Comparison of ENCODE assay signal across 1 cellular context in genomic region chr9:70601000-70601929, GRCh38.
TF ChIP-seq lines count a peak whose summit lies in the region.

No MANE protein-coding gene starts in this region.

TF ChIP-seq in HEK293, 187 proteins besides CTCF, POLR2A, EP300 and RAD21 (continued from another document and continues in another):
- TF ChIP-seq ZNF555 (tag by site-specific recombination; conservative IDR thresholded peaks at IDR 0.05): no peak
- TF ChIP-seq OVOL3 (tag by site-specific recombination; IDR thresholded peaks at IDR 0.05): no peak
- TF ChIP-seq TCF7L2 (IDR thresholded peaks at IDR 0.05; ENCODE audit: borderline replicate concordance, low read depth, low read length): no peak
- TF ChIP-seq ZNF544 (tag by site-specific recombination; IDR thresholded peaks at IDR 0.05): no peak
- no peak; the same call in 1 of the 2 replicates for TF ChIP-seq KLF10 (tag by site-specific recombination; IDR thresholded peaks at IDR 0.05)
- TF ChIP-seq ZNF530 (tag by site-specific recombination; IDR thresholded peaks at IDR 0.05; ENCODE audit: low read depth): no peak
- no peak for TF ChIP-seq ZNF610 (tag by site-specific recombination; IDR thresholded peaks at IDR 0.05; ENCODE audit: borderline replicate concordance)
- TF ChIP-seq ZNF747 (tag by site-specific recombination; IDR thresholded peaks at IDR 0.05): no peak
- no peak for TF ChIP-seq HOXA7 (CRISPR knock-in tag; IDR thresholded peaks at IDR 0.05; ENCODE audit: borderline replicate concordance)
- no peak for TF ChIP-seq GLI4 (tag by site-specific recombination; IDR thresholded peaks at IDR 0.05)
- TF ChIP-seq, protein P1, sequence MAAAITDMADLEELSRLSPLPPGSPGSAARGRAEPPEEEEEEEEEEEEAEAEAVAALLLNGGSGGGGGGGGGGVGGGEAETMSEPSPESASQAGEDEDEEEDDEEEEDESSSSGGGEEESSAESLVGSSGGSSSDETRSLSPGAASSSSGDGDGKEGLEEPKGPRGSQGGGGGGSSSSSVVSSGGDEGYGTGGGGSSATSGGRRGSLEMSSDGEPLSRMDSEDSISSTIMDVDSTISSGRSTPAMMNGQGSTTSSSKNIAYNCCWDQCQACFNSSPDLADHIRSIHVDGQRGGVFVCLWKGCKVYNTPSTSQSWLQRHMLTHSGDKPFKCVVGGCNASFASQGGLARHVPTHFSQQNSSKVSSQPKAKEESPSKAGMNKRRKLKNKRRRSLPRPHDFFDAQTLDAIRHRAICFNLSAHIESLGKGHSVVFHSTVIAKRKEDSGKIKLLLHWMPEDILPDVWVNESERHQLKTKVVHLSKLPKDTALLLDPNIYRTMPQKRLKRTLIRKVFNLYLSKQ (tag by site-specific recombination; IDR thresholded peaks at IDR 0.05; ENCODE audit: borderline replicate concordance): no peak
- TF ChIP-seq ZNF391 (tag by site-specific recombination; IDR thresholded peaks at IDR 0.05; ENCODE audit: borderline replicate concordance, low read depth): no peak
- TF ChIP-seq ZNF549 (tag by site-specific recombination; IDR thresholded peaks at IDR 0.05): no peak
- peak; percentile 80 for TF ChIP-seq GLIS2 (tag by site-specific recombination; IDR thresholded peaks at IDR 0.05)
- TF ChIP-seq ZFP37 (tag by site-specific recombination; IDR thresholded peaks at IDR 0.05): no peak; the same call in 1 of the 2 replicates
- peak; percentile 94 for TF ChIP-seq ZBTB48 (tag by site-specific recombination; IDR thresholded peaks at IDR 0.05)
- TF ChIP-seq ZIC2 (tag by site-specific recombination; IDR thresholded peaks at IDR 0.05): peak; percentile 49
- no peak for TF ChIP-seq ZNF362 (tag by site-specific recombination; IDR thresholded peaks at IDR 0.05)
- no peak for TF ChIP-seq ZNF677 (tag by site-specific recombination; IDR thresholded peaks at IDR 0.05)
- TF ChIP-seq, protein P2, sequence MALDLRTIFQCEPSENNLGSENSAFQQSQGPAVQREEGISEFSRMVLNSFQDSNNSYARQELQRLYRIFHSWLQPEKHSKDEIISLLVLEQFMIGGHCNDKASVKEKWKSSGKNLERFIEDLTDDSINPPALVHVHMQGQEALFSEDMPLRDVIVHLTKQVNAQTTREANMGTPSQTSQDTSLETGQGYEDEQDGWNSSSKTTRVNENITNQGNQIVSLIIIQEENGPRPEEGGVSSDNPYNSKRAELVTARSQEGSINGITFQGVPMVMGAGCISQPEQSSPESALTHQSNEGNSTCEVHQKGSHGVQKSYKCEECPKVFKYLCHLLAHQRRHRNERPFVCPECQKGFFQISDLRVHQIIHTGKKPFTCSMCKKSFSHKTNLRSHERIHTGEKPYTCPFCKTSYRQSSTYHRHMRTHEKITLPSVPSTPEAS (tag by site-specific recombination; IDR thresholded peaks at IDR 0.05): no peak
- 0 out of 2 replicates have a peak, but pooled peaks have one; percentile 29 for TF ChIP-seq ZNF394 (tag by site-specific recombination; IDR thresholded peaks at IDR 0.05; ENCODE audit: borderline replicate concordance)
- TF ChIP-seq ZNF16 (tag by site-specific recombination; IDR thresholded peaks at IDR 0.05; ENCODE audit: low read depth): no peak
- peak; percentile 91 for TF ChIP-seq EGR2 (tag by site-specific recombination; IDR thresholded peaks at IDR 0.05; ENCODE audit: low read depth)
- no peak for TF ChIP-seq PRDM2 (tag by site-specific recombination; IDR thresholded peaks at IDR 0.05; ENCODE audit: borderline replicate concordance)
- TF ChIP-seq, protein P3, sequence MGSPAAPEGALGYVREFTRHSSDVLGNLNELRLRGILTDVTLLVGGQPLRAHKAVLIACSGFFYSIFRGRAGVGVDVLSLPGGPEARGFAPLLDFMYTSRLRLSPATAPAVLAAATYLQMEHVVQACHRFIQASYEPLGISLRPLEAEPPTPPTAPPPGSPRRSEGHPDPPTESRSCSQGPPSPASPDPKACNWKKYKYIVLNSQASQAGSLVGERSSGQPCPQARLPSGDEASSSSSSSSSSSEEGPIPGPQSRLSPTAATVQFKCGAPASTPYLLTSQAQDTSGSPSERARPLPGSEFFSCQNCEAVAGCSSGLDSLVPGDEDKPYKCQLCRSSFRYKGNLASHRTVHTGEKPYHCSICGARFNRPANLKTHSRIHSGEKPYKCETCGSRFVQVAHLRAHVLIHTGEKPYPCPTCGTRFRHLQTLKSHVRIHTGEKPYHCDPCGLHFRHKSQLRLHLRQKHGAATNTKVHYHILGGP (tag by site-specific recombination; IDR thresholded peaks at IDR 0.05): no peak
- no peak for TF ChIP-seq ZNF548 (tag by site-specific recombination; IDR thresholded peaks at IDR 0.05)
- TF ChIP-seq ZNF837 (tag by site-specific recombination; IDR thresholded peaks at IDR 0.05): no peak
- no peak for TF ChIP-seq ZNF626 (tag by site-specific recombination; IDR thresholded peaks at IDR 0.05)
- TF ChIP-seq KLF17 (tag by site-specific recombination; IDR thresholded peaks at IDR 0.05): 0 out of 2 replicates have a peak, but pooled peaks have one; percentile 31
- TF ChIP-seq ZNF223 (tag by site-specific recombination; IDR thresholded peaks at IDR 0.05): no peak
- TF ChIP-seq ZNF843 (tag by site-specific recombination; IDR thresholded peaks at IDR 0.05): peak; percentile 83
- no peak for TF ChIP-seq ZSCAN30 (tag by site-specific recombination; IDR thresholded peaks at IDR 0.05)
- peak; percentile 67; the same call in 1 of the 2 replicates for TF ChIP-seq ZNF341 (tag by site-specific recombination; IDR thresholded peaks at IDR 0.05; ENCODE audit: low read depth)
- TF ChIP-seq ZNF114 (tag by site-specific recombination; IDR thresholded peaks at IDR 0.05): no peak
- TF ChIP-seq ZNF37A (tag by site-specific recombination; IDR thresholded peaks at IDR 0.05): no peak
- TF ChIP-seq MEIS1 (CRISPR knock-in tag; IDR thresholded peaks at IDR 0.05; ENCODE audit: borderline replicate concordance): no peak
- TF ChIP-seq ZNF791 (tag by site-specific recombination; IDR thresholded peaks at IDR 0.05): no peak
- TF ChIP-seq ZNF24 (tag by site-specific recombination; IDR thresholded peaks at IDR 0.05): no peak; the same call in 1 of the 2 replicates
- TF ChIP-seq KLF7 (tag by site-specific recombination; IDR thresholded peaks at IDR 0.05; ENCODE audit: borderline replicate concordance): no peak
- peak; percentile 82 for TF ChIP-seq ZBTB20 (tag by site-specific recombination; IDR thresholded peaks at IDR 0.05)
- TF ChIP-seq ZNF768 (tag by site-specific recombination; IDR thresholded peaks at IDR 0.05): no peak
- TF ChIP-seq TRIM28 (IDR thresholded peaks at IDR 0.05; ENCODE audit: borderline replicate concordance, low read length): no peak
- peak; percentile 23; the same call in 1 of the 2 replicates for TF ChIP-seq ZNF660 (tag by site-specific recombination; IDR thresholded peaks at IDR 0.05)
- TF ChIP-seq ZBTB1 (tag by site-specific recombination; IDR thresholded peaks at IDR 0.05): no peak
- no peak for TF ChIP-seq GLI2 (tag by site-specific recombination; IDR thresholded peaks at IDR 0.05; ENCODE audit: borderline replicate concordance, low read depth)
- TF ChIP-seq ZNF211 (tag by site-specific recombination; IDR thresholded peaks at IDR 0.05; ENCODE audit: low read depth): no peak
- no peak for TF ChIP-seq ZNF248 (tag by site-specific recombination; IDR thresholded peaks at IDR 0.05)
- no peak for TF ChIP-seq ZNF239 (tag by site-specific recombination; IDR thresholded peaks at IDR 0.05)
- TF ChIP-seq, protein P4, sequence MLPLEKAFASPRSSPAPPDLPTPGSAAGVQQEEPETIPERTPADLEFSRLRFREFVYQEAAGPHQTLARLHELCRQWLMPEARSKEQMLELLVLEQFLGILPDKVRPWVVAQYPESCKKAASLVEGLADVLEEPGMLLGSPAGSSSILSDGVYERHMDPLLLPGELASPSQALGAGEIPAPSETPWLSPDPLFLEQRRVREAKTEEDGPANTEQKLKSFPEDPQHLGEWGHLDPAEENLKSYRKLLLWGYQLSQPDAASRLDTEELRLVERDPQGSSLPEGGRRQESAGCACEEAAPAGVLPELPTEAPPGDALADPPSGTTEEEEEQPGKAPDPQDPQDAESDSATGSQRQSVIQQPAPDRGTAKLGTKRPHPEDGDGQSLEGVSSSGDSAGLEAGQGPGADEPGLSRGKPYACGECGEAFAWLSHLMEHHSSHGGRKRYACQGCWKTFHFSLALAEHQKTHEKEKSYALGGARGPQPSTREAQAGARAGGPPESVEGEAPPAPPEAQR (tag by site-specific recombination; IDR thresholded peaks at IDR 0.05): no peak
- TF ChIP-seq ZNF174 (tag by site-specific recombination; IDR thresholded peaks at IDR 0.05): no peak
- 0 out of 2 replicates have a peak, but pooled peaks have one; percentile 29 for TF ChIP-seq ZBTB10 (tag by site-specific recombination; IDR thresholded peaks at IDR 0.05)
- TF ChIP-seq ZNF274 (IDR thresholded peaks at IDR 0.05; ENCODE audit: low read length): no peak
- TF ChIP-seq ZNF274 (tag by site-specific recombination; IDR thresholded peaks at IDR 0.05; ENCODE audit: borderline replicate concordance): no peak
